Comparison of ENCODE assay signal across 11 cellular contexts in the genomic region with DNA sequence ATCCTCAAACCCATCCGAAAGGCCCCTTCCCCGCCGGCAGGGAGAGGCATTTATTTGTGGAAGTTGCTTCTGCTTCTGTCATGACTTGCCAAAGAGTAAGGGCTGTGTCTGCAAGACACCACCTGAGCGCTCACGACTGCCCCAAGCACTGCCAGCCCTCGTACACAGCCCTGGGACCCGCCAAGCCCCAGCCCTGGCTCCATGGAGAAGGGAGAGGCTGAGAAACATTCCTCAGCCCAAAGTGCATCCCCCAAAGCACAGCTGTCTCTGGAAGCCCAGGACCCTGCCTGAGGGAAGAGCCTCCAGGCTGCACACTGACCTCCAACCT. TPM values are rescaled to one million over a fixed set of nuclear protein-coding genes. Genes with fewer than 3 reads are reported as not detected.
"Had no signal": no experiment of that assay in that cellular context is flagged by ENCODE, and none has a peak within 500 bp of the region (broad histone marks: within the 10 kb centered on the region; RNA-seq: fewer than 3 reads in every experiment).

No MANE protein-coding gene starts in this region.

- H3K4me3 Mint-ChIP-seq: activated CD8-positive, alpha-beta memory T cell treated with anti-CD3 and anti-CD28 coated beads, Interleukin-2, amount 10 ng/mL, durations not matched to agents 7 days and 5 days had no signal

- H3K9me3 Mint-ChIP-seq: activated naive CD4-positive, alpha-beta T cell treated with anti-CD3 and anti-CD28 coated beads, Interleukin-2, amount 50 U/mL, for 24 hours had no signal

- H3K27ac ChIP-seq: adrenal gland, esophagus squamous epithelium, psoas muscle, tibial artery, uterus had no signal

- H3K27me3 ChIP-seq: uterus had no signal

- H3K27me3 Mint-ChIP-seq: activated naive CD4-positive, alpha-beta T cell treated with anti-CD3 and anti-CD28 coated beads, Interleukin-2, amount 50 U/mL, for 24 hours had no signal

- H3K36me3 ChIP-seq: adrenal gland, esophagus squamous epithelium, tibial artery, uterus had no signal

- DNase-seq: esophagus squamous epithelium had no signal

- H3K36me3 Mint-ChIP-seq: activated CD8-positive, alpha-beta memory T cell treated with anti-CD3 and anti-CD28 coated beads, Interleukin-2, amount 10 ng/mL, durations not matched to agents 7 days and 5 days; activated naive CD4-positive, alpha-beta T cell treated with anti-CD3 and anti-CD28 coated beads, Interleukin-2, amount 50 U/mL, for 24 hours had no signal

- H3K9me3 ChIP-seq: adrenal gland, esophagus squamous epithelium, psoas muscle, tibial artery, uterus had no signal

- H3K4me3 ChIP-seq: adrenal gland, esophagus squamous epithelium, psoas muscle, tibial artery, uterus had no signal

- H3K27ac Mint-ChIP-seq: activated CD8-positive, alpha-beta memory T cell treated with anti-CD3 and anti-CD28 coated beads, Interleukin-2, amount 10 ng/mL, durations not matched to agents 7 days and 5 days had no signal

- FAIRE-seq: colon had no signal

RNA-seq across cellular contexts. Expression of gene TP73, which starts 33.8 kb away (rescaled TPM):
- total RNA-seq: fibroblast of villous mesenchyme, osteoblast had no signal
- polyA plus RNA-seq: neural cell had no signal
